17 cellular contexts compared by ENCODE assay signal in the genomic region with DNA sequence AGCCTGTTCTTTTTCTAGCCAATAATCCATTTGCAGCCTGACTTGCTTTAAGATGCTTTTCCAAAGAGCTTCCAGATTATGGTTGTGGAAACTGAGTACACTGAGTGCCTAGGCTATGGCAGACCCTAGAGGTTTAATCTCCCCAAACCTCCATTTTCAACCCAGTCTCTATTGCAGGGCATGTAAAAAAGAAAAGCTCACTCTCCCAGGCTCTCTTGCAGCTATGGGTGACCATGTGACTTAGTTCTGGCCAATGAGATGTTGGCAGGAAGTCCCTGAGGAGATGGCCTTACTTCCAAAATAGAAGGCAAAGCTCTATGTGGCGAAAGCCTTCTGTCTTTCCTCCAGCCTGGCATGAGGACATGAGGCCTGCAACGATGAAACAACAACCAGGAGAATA. TPM values are rescaled to one million over a fixed set of nuclear protein-coding genes. Genes with fewer than 3 reads are reported as not detected.
"Had no signal": no experiment of that assay in that cellular context is flagged by ENCODE, and none has a peak within 500 bp of the region (broad histone marks: within the 10 kb centered on the region; RNA-seq: fewer than 3 reads in every experiment).

No MANE protein-coding gene starts in this region.

- H3K9me3 Mint-ChIP-seq: activated T-helper 1 cell treated with anti-CD3 and anti-CD28 coated beads, Interleukin-12 subunit alpha, Interleukin-12 subunit beta, Interleukin-2, Interleukin-4 antibody, amounts not matched to agents 30 ng/mL and 10 ng/mL and 1 ng/mL, durations not matched to agents 14 hours and 24 hours and 36 hours had no signal

- H3K27ac Mint-ChIP-seq: activated T-helper 1 cell treated with anti-CD3 and anti-CD28 coated beads, Interleukin-12 subunit alpha, Interleukin-12 subunit beta, Interleukin-2, Interleukin-4 antibody, amounts not matched to agents 30 ng/mL and 10 ng/mL and 1 ng/mL, durations not matched to agents 14 hours and 24 hours and 36 hours; endodermal cell had no signal

- H3K4me3 ChIP-seq: dorsolateral prefrontal cortex, lung, ovary, sigmoid colon, spleen, thoracic aorta, upper lobe of right lung had no signal

- ATAC-seq: left colon, upper lobe of right lung had no signal

- H3K27me3 ChIP-seq: dorsolateral prefrontal cortex, ovary, sigmoid colon, spleen, upper lobe of right lung had no signal

- H3K27ac ChIP-seq: dorsolateral prefrontal cortex, ovary, sigmoid colon, spleen, thoracic aorta, upper lobe of right lung had no signal

- H3K9me3 ChIP-seq: ovary, sigmoid colon, thoracic aorta, upper lobe of right lung had no signal

- DNase-seq: activated CD4-positive, CD25-positive, alpha-beta regulatory T cell treated with anti-CD3 and anti-CD28 coated beads, Interleukin-2, amount 50 U/mL, for 72 hours; activated CD8-positive, alpha-beta memory T cell treated with anti-CD3 and anti-CD28 coated beads for 24 hours; dorsolateral prefrontal cortex; endodermal cell; left colon; midbrain; ovary; sigmoid colon; spleen; T-helper 1 cell; T1000; upper lobe of right lung had no signal

- H3K36me3 ChIP-seq: ovary had no signal

- FAIRE-seq: islet of Langerhans had no signal

- H3K4me3 Mint-ChIP-seq: endodermal cell had no signal

RNA-seq across cellular contexts. Expression of gene XKR7, which starts 19.9 kb away (rescaled TPM):
- total RNA-seq: activated T-helper 1 cell treated with anti-CD3 and anti-CD28 coated beads, Interleukin-12 subunit alpha, Interleukin-12 subunit beta, Interleukin-2, Interleukin-4 antibody, amounts not matched to agents 30 ng/mL and 10 ng/mL and 1 ng/mL, durations not matched to agents 14 hours and 24 hours and 36 hours; myocyte; ovary; thoracic aorta had no signal
- polyA plus RNA-seq: ovary had no signal
